In genomic region chr2:234273887-234274584, GRCh38 we compare ENCODE assay signal across 16 cellular contexts.
DNase-seq lines count a peak whose midpoint lies in the region; ATAC-seq lines count a peak whose summit lies in the region.
"Had no signal": no experiment of that assay in that cellular context is flagged by ENCODE, and none has a peak within 500 bp of the region (broad histone marks: within the 10 kb centered on the region; RNA-seq: fewer than 3 reads in every experiment).

No MANE protein-coding gene starts in this region.

- peak overlapping the region; percentile 72 for H3K27ac Mint-ChIP-seq in activated CD4-positive, alpha-beta memory T cell treated with anti-CD3 and anti-CD28 coated beads for 36 hours
- peak overlapping the region; percentile 88 for H3K27ac Mint-ChIP-seq in activated naive CD8-positive, alpha-beta T cell treated with anti-CD3 and anti-CD28 coated beads, Interleukin-2, amount 50 U/mL, for 24 hours

- POLR2A ChIA-PET in activated CD4-positive, alpha-beta memory T cell treated with anti-CD3 and anti-CD28 coated beads for 36 hours (lab: Charles Lee) = interaction anchor here (0.5 to 0.9 kb wide), 2 partner anchors 11 to 222 kb away, joined by 3 to 4 read pairs; no protein-coding TSS in a partner anchor

- peak; percentile 57 for DNase-seq in activated naive CD4-positive, alpha-beta T cell treated with Interleukin-2 at 50 U/mL for 16 hours
- DNase-seq in activated naive CD4-positive, alpha-beta T cell (lab: John Stamatoyannopoulos, UW) = no peak
- peak; percentile 60 for DNase-seq in activated CD4-positive, alpha-beta memory T cell treated with anti-CD3 and anti-CD28 coated beads for 36 hours
- DNase-seq in activated naive CD8-positive, alpha-beta T cell treated with anti-CD3 and anti-CD28 coated beads, Interleukin-2, amount 50 U/mL, for 24 hours = peak; percentile 72
- peak; percentile 74 for DNase-seq in stimulated activated naive CD8-positive, alpha-beta T cell treated with anti-CD3 and anti-CD28 coated beads, Interleukin-15, Interleukin-2, amounts not matched to agents 100 U/mL and 50 U/mL, for 24 hours
- DNase-seq in posterior vena cava (ENCODE audit: low spot score) = no peak
- DNase-seq: body of pancreas, cortex of kidney, hippocampal formation, mesendoderm, NCI-H1436 treated with DMSO at 0.1 percent for 48 hours, NCI-H2227 treated with DMSO at 0.1 percent for 48 hours, retina, RPMI8226 had no signal

- peaks cover 2% of the 10 kb centered on the region for H3K36me3 Mint-ChIP-seq in activated CD4-positive, alpha-beta memory T cell treated with anti-CD3 and anti-CD28 coated beads for 36 hours
- peaks cover 23% of the 10 kb centered on the region for H3K36me3 Mint-ChIP-seq in activated naive CD8-positive, alpha-beta T cell treated with anti-CD3 and anti-CD28 coated beads, Interleukin-2, amount 50 U/mL, for 24 hours (ENCODE audit: low read depth)

- peak; percentile 89 for ATAC-seq in activated naive CD8-positive, alpha-beta T cell treated with anti-CD3 and anti-CD28 coated beads, Interleukin-2, amount 50 U/mL, for 24 hours
- ATAC-seq in stimulated activated naive CD8-positive, alpha-beta T cell treated with anti-CD3 and anti-CD28 coated beads, Interleukin-15, Interleukin-2, amounts not matched to agents 100 U/mL and 50 U/mL, for 24 hours = peak; percentile 85
- no peak for ATAC-seq in GM19397 (IDR thresholded peaks at IDR 0.05; ENCODE audit: unreplicated experiment)
- no peak for ATAC-seq in GM21515 (IDR thresholded peaks at IDR 0.05; ENCODE audit: unreplicated experiment)
- ATAC-seq: body of pancreas had no signal

- intact Hi-C loops in activated CD4-positive, alpha-beta memory T cell treated with anti-CD3 and anti-CD28 coated beads for 36 hours (cut with micrococcal nuclease) = no loop called here
- intact Hi-C loops in posterior vena cava (cut with DNase I) = loop anchor here in 1 of 2 donors (5.0 kb wide), 1 partner anchor 1627 kb away; no protein-coding TSS in a partner anchor

- CTCF ChIA-PET in activated CD4-positive, alpha-beta memory T cell treated with anti-CD3 and anti-CD28 coated beads for 36 hours (lab: Charles Lee) = no interaction called here

- H3K27me3 Mint-ChIP-seq in activated CD4-positive, alpha-beta memory T cell treated with anti-CD3 and anti-CD28 coated beads for 36 hours = no peaks in the 10 kb centered on the region
- no peaks in the 10 kb centered on the region for H3K27me3 Mint-ChIP-seq in activated naive CD8-positive, alpha-beta T cell treated with anti-CD3 and anti-CD28 coated beads, Interleukin-2, amount 50 U/mL, for 24 hours

- peaks cover 51% of the 10 kb centered on the region for H3K4me1 Mint-ChIP-seq in activated CD4-positive, alpha-beta memory T cell treated with anti-CD3 and anti-CD28 coated beads for 36 hours (ENCODE audit: low read depth)
- peaks cover 73% of the 10 kb centered on the region for H3K4me1 Mint-ChIP-seq in activated naive CD8-positive, alpha-beta T cell treated with anti-CD3 and anti-CD28 coated beads, Interleukin-2, amount 50 U/mL, for 24 hours

- peak overlapping the region; percentile 15 for H3K4me3 Mint-ChIP-seq in activated CD4-positive, alpha-beta memory T cell treated with anti-CD3 and anti-CD28 coated beads for 36 hours
- peak overlapping the region; percentile 47 for H3K4me3 Mint-ChIP-seq in activated naive CD8-positive, alpha-beta T cell treated with anti-CD3 and anti-CD28 coated beads, Interleukin-2, amount 50 U/mL, for 24 hours

- H3K9me3 Mint-ChIP-seq in activated CD4-positive, alpha-beta memory T cell treated with anti-CD3 and anti-CD28 coated beads for 36 hours = peaks cover 8% of the 10 kb centered on the region
- peaks cover 9% of the 10 kb centered on the region for H3K9me3 Mint-ChIP-seq in activated naive CD8-positive, alpha-beta T cell treated with anti-CD3 and anti-CD28 coated beads, Interleukin-2, amount 50 U/mL, for 24 hours

Comparison
In these comparisons a context has a peak if more than half of its experiments do, and no peak if none do; other contexts are left out.
1. DNase-seq: peak in activated naive CD4-positive, alpha-beta T cell treated with Interleukin-2 at 50 U/mL for 16 hours (single experiment), activated CD4-positive, alpha-beta memory T cell treated with anti-CD3 and anti-CD28 coated beads for 36 hours (single experiment), activated naive CD8-positive, alpha-beta T cell treated with anti-CD3 and anti-CD28 coated beads, Interleukin-2, amount 50 U/mL, for 24 hours (single experiment) and stimulated activated naive CD8-positive, alpha-beta T cell treated with anti-CD3 and anti-CD28 coated beads, Interleukin-15, Interleukin-2, amounts not matched to agents 100 U/mL and 50 U/mL, for 24 hours (single experiment); none in activated naive CD4-positive, alpha-beta T cell (0 of 4) and posterior vena cava (single experiment).
2. ATAC-seq: peak in activated naive CD8-positive, alpha-beta T cell treated with anti-CD3 and anti-CD28 coated beads, Interleukin-2, amount 50 U/mL, for 24 hours (single experiment) and stimulated activated naive CD8-positive, alpha-beta T cell treated with anti-CD3 and anti-CD28 coated beads, Interleukin-15, Interleukin-2, amounts not matched to agents 100 U/mL and 50 U/mL, for 24 hours (single experiment); none in GM19397 (single experiment) and GM21515 (single experiment).